22 cellular contexts compared by ENCODE assay signal in the genomic region with DNA sequence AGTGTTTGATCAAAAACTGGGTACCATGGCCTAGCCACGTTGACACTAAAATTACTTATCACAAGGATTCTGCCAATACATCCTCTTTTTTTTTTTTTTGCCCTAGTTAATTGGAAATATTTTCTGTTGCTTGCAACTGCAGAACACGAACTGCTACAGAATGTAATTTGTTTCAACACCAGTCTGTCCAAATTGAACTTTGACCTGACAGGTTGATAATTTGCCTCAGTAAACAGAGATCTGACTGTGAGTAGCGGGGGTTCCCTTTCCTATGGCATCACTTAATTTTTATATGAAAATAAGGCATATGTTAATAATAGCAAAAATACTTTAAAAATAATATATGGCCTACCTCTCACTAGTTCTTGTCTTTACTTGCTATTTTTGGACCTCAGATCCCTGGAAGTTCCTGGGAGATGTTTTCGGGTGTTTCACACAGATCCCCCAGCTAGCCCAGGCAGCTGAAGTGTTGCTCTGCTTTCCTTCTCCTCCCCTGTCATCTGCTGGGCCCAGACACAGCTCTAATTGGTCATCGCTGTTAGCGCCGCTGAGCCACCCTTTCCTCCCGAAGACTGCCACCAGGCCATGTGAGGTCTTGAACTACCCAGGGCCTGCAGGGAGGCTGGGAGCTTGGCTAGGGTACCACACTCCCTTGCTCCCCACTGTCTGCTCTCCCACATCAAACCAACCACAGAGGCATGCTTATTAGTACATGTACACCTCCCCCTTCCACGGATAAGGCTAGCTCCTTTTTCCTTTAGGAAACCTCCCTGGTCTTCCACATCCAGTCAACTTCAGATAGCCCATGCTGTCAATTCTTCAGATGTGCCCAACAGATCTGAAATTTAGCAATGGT.
"Had no signal": no experiment of that assay in that cellular context is flagged by ENCODE, and none has a peak within 500 bp of the region (broad histone marks: within the 10 kb centered on the region; RNA-seq: fewer than 3 reads in every experiment).

No MANE protein-coding gene starts in this region.

- DNase-seq: activated CD4-positive, alpha-beta memory T cell treated with anti-CD3 and anti-CD28 coated beads, Interleukin-2, amount 10 ng/mL, durations not matched to agents 7 days and 5 days; activated CD4-positive, alpha-beta T cell treated with anti-CD3 and anti-CD28 coated beads, Interleukin-2, amount 10 ng/mL, durations not matched to agents 24 days and 14 days; activated gamma-delta T cell; anterior cingulate cortex; brain microvascular endothelial cell; central memory CD4-positive, alpha-beta T cell; dermis blood vessel endothelial cell; effector CD8-positive, alpha-beta T cell; erythroblast; foreskin fibroblast; heart right ventricle; left colon; naive thymus-derived CD4-positive, alpha-beta T cell; posterior cingulate gyrus; retina; stimulated activated CD4-positive, alpha-beta T cell treated with anti-CD3 and anti-CD28 coated beads, Interleukin-4, amount 100 ng/mL, for 24 hours; stimulated activated naive CD4-positive, alpha-beta T cell treated with Interleukin-2 at 50 U/mL for 16 hours; T-helper 17 cell; upper lobe of right lung had no signal

- FAIRE-seq: keratinocyte had no signal

- ATAC-seq: heart right ventricle; left colon; naive thymus-derived CD4-positive, alpha-beta T cell; T-helper 17 cell; upper lobe of right lung had no signal

- H3K27me3 ChIP-seq: brain microvascular endothelial cell, heart right ventricle, neural progenitor cell, upper lobe of right lung had no signal

- H3K36me3 ChIP-seq: brain microvascular endothelial cell, heart right ventricle, neural progenitor cell, upper lobe of right lung had no signal

- H3K4me1 ChIP-seq: neural progenitor cell, upper lobe of right lung had no signal

- H3K4me2 ChIP-seq: neural progenitor cell had no signal

- H3K4me3 ChIP-seq: heart right ventricle, lung, neural progenitor cell, upper lobe of right lung had no signal

- H3K9me3 ChIP-seq: heart right ventricle, upper lobe of right lung had no signal

- H3K27ac ChIP-seq: brain microvascular endothelial cell, heart right ventricle, neural progenitor cell, upper lobe of right lung had no signal

- H3K9ac ChIP-seq: neural progenitor cell had no signal
